15 cellular contexts compared by ENCODE assay signal in genomic region chr11:19025799-19026406, GRCh38. TPM values are rescaled to one million over a fixed set of nuclear protein-coding genes. Genes with fewer than 3 reads are reported as not detected.
DNase-seq lines count a peak whose midpoint lies in the region; ATAC-seq and TF ChIP-seq lines count a peak whose summit lies in the region.
"Had no signal": no experiment of that assay in that cellular context is flagged by ENCODE, and none has a peak within 500 bp of the region (broad histone marks: within the 10 kb centered on the region; RNA-seq: fewer than 3 reads in every experiment).

No MANE protein-coding gene starts in this region.

- no peaks in the 10 kb centered on the region for H4K20me1 ChIP-seq in BLaER1 treated with 17β-estradiol and CSF1 and Interleukin-3, amounts not matched to agents 10 nM and 100 nM

- H3K4me1 Mint-ChIP-seq in endodermal cell, result no peaks in the 10 kb centered on the region

- TF ChIP-seq CTCF in cardiac fibroblast (IDR thresholded peaks at IDR 0.05; ENCODE audit: low read depth, low read length), result no peak
- TF ChIP-seq CTCF in endodermal cell (conservative IDR thresholded peaks at IDR 0.05), result no peak

- H3K9ac ChIP-seq in BLaER1 treated with 17β-estradiol and CSF1 and Interleukin-3, amounts not matched to agents 10 nM and 100 nM, result no peak overlapping the region
- H3K9ac ChIP-seq in endodermal cell (ENCODE audit: extremely low read depth, low read length, poor library complexity, severe bottlenecking), result no peak overlapping the region

- no peaks in the 10 kb centered on the region for H3K36me3 ChIP-seq in BLaER1 treated with 17β-estradiol and CSF1 and Interleukin-3, amounts not matched to agents 10 nM and 100 nM
- no peaks in the 10 kb centered on the region for H3K36me3 ChIP-seq in endodermal cell (ENCODE audit: control insufficient read depth, insufficient read depth, low read length)
- H3K36me3 ChIP-seq: thoracic aorta had no signal

- H3K27me3 Mint-ChIP-seq in endodermal cell (ENCODE audit: insufficient read depth), result peaks cover 44% of the 10 kb centered on the region

- ATAC-seq in HG02588 (IDR thresholded peaks at IDR 0.05; ENCODE audit: unreplicated experiment) (no peak), GM19023 (IDR thresholded peaks at IDR 0.05; ENCODE audit: unreplicated experiment) (no peak)

- peak; percentile 36 for DNase-seq in LHCN-M2 (ENCODE audit: low read depth)
- DNase-seq in cardiac fibroblast (ENCODE audit: low read depth in 2 of 2), result peak; percentile 20 to 45
- DNase-seq in kidney tubule cell (ENCODE audit: low spot score), result peak; percentile 64
- DNase-seq in NCI-H69 (lab: John Stamatoyannopoulos, UW), result no peak
- DNase-seq in endodermal cell, result no peak
- DNase-seq: activated CD4-positive, alpha-beta T cell treated with anti-CD3 and anti-CD28 coated beads for 48 hours; activated T-cell treated with anti-CD3 and anti-CD28 coated beads, Interleukin-2, amount 50 U/mL, for 24 hours; AML-193; cortex of kidney; DMS79; posterior cingulate gyrus had no signal

- H3K4me3 ChIP-seq in BLaER1 treated with 17β-estradiol and CSF1 and Interleukin-3, amounts not matched to agents 10 nM and 100 nM, result no peak overlapping the region
- no peak overlapping the region for H3K4me3 ChIP-seq in cardiac fibroblast (replicated peaks in 1 of 2; ENCODE audit: low read depth in 2 of 2, low read length in 2 of 2)
- H3K4me3 ChIP-seq in endodermal cell (ENCODE audit: low read length), result no peak overlapping the region
- H3K4me3 ChIP-seq: thoracic aorta had no signal

- no peaks in the 10 kb centered on the region for H3K36me3 Mint-ChIP-seq in endodermal cell (ENCODE audit: low read depth)

- no peaks in the 10 kb centered on the region for H3K9me3 Mint-ChIP-seq in endodermal cell
- H3K9me3 Mint-ChIP-seq: activated T-cell treated with anti-CD3 and anti-CD28 coated beads, Interleukin-2, amount 50 U/mL, for 24 hours had no signal

- H3K27ac ChIP-seq in BLaER1 treated with 17β-estradiol and CSF1 and Interleukin-3, amounts not matched to agents 10 nM and 100 nM, result no peak overlapping the region; a peak in 3 of 22 replicates
- H3K27ac ChIP-seq in endodermal cell (ENCODE audit: low read depth, low read length), result no peak overlapping the region
- H3K27ac ChIP-seq: thoracic aorta had no signal

- H3K27ac Mint-ChIP-seq in endodermal cell, result no peak overlapping the region
- H3K27ac Mint-ChIP-seq: activated T-cell treated with anti-CD3 and anti-CD28 coated beads, Interleukin-2, amount 50 U/mL, for 24 hours had no signal

- H3K4me2 ChIP-seq in BLaER1 treated with 17β-estradiol and CSF1 and Interleukin-3, amounts not matched to agents 10 nM and 100 nM, result peak overlapping the region; percentile 49 to 87 (median 71)

- peaks cover 0 to 30% (median 10%) of the 10 kb centered on the region in 11 experiments; a peak in 8 of 22 replicates for H3K9me3 ChIP-seq in BLaER1 treated with 17β-estradiol and CSF1 and Interleukin-3, amounts not matched to agents 10 nM and 100 nM (replicated peaks in 1 of 11)
- H3K9me3 ChIP-seq in endodermal cell (ENCODE audit: control insufficient read depth, low read length), result no peaks in the 10 kb centered on the region
- H3K9me3 ChIP-seq: thoracic aorta had no signal

- H3K4me3 Mint-ChIP-seq in endodermal cell, result no peak overlapping the region
- H3K4me3 Mint-ChIP-seq: activated T-cell treated with anti-CD3 and anti-CD28 coated beads, Interleukin-2, amount 50 U/mL, for 24 hours had no signal

- no peaks in the 10 kb centered on the region for H3K27me3 ChIP-seq in BLaER1 treated with 17β-estradiol and CSF1 and Interleukin-3, amounts not matched to agents 10 nM and 100 nM
- peaks cover 56% of the 10 kb centered on the region for H3K27me3 ChIP-seq in endodermal cell (ENCODE audit: control insufficient read depth, insufficient read depth, low read length, poor library complexity, severe bottlenecking)

- 73 to 92% methylated on average over 2 to 4 of the region's 4 CpGs for WGBS in endodermal cell (ENCODE audit: insufficient coverage in 1 of 2, insufficient read length in 1 of 2), 2 experiments

- peaks cover 40 to 73% (median 58%) of the 10 kb centered on the region in 10 experiments for H3K4me1 ChIP-seq in BLaER1 treated with 17β-estradiol and CSF1 and Interleukin-3, amounts not matched to agents 10 nM and 100 nM
- H3K4me1 ChIP-seq in endodermal cell (ENCODE audit: control insufficient read depth, insufficient read depth, low read length), result no peaks in the 10 kb centered on the region

RNA-seq across cellular contexts. Expression of gene MRGPRX2, which starts 34.6 kb away (rescaled TPM):
- total RNA-seq in LHCN-M2 (2014; rRNA removed) (not detected in 2 replicates), endodermal cell (not detected)
- not detected for polyA plus RNA-seq in LHCN-M2 (2012)
- not detected for polyA plus RNA-seq in endodermal cell (2013, experiment 1 of 2)
- polyA plus RNA-seq in endodermal cell (2013, experiment 2 of 2), result not detected

Comparison
In these comparisons a context has a peak if more than half of its experiments do, and no peak if none do; other contexts are left out.
1. DNase-seq: peak in LHCN-M2 (single experiment), cardiac fibroblast (2 of 2) and kidney tubule cell (single experiment); none in NCI-H69 (single experiment) and endodermal cell (single experiment).